In genomic region chr15:34810455-34811146, GRCh38 we compare ENCODE assay signal across 15 cellular contexts. TPM values are rescaled to one million over a fixed set of nuclear protein-coding genes. Genes with fewer than 3 reads are reported as not detected.
DNase-seq lines count a peak whose midpoint lies in the region; ATAC-seq and TF ChIP-seq lines count a peak whose summit lies in the region.
"Had no signal": no experiment of that assay in that cellular context is flagged by ENCODE, and none has a peak within 500 bp of the region (broad histone marks: within the 10 kb centered on the region; RNA-seq: fewer than 3 reads in every experiment).

No MANE protein-coding gene starts in this region.

- no peaks in the 10 kb centered on the region for H3K9me3 Mint-ChIP-seq in osteocyte (ENCODE audit: unreplicated experiment)

- peaks cover 10% of the 10 kb centered on the region for H3K27me3 Mint-ChIP-seq in osteocyte (ENCODE audit: unreplicated experiment)

- ATAC-seq in GM18867 (IDR thresholded peaks at IDR 0.05; ENCODE audit: unreplicated experiment): no peak
- ATAC-seq: T-helper 17 cell had no signal

- DNase-seq in EL: peak; percentile 98
- DNase-seq in NCI-H226: peak; percentile 81
- peak; percentile 84 for DNase-seq in dedifferentiated amniotic fluid mesenchymal stem cell (ENCODE audit: extremely low spot score)
- DNase-seq in osteocyte (ENCODE audit: extremely low spot score, unreplicated experiment): no peak
- no peak for DNase-seq in activated CD4-positive, alpha-beta T cell treated with anti-CD3 and anti-CD28 coated beads for 48 hours
- DNase-seq in NOMO-1 treated with dmso at 0.1 percent for 144 hours (lab: John Stamatoyannopoulos, UW; ENCODE audit: unreplicated experiment): no peak
- DNase-seq in cerebellar nuclear complex (lab: John Stamatoyannopoulos, UW): no peak
- DNase-seq: activated T-cell treated with anti-CD3 and anti-CD28 coated beads, Interleukin-2, amount 50 U/mL, for 1 hour; effector CD8-positive, alpha-beta T cell; NCI-H345; small intestine; T-helper 17 cell had no signal

- peak overlapping the region; percentile 84 for H3K27ac Mint-ChIP-seq in osteocyte (ENCODE audit: unreplicated experiment)
- H3K27ac Mint-ChIP-seq: T-helper 17 cell had no signal

- no peak overlapping the region for H3K4me3 Mint-ChIP-seq in osteocyte (ENCODE audit: unreplicated experiment)
- H3K4me3 Mint-ChIP-seq: T-helper 17 cell had no signal

- no peak for TF ChIP-seq CTCF in osteocyte (IDR thresholded peaks at IDR 0.05)

- peaks cover 28% of the 10 kb centered on the region for H3K4me1 Mint-ChIP-seq in osteocyte (ENCODE audit: unreplicated experiment)
- H3K4me1 Mint-ChIP-seq: T-helper 17 cell had no signal

- no peaks in the 10 kb centered on the region for H3K36me3 Mint-ChIP-seq in osteocyte (ENCODE audit: unreplicated experiment)

RNA-seq across cellular contexts. Expression of gene ACTC1, which starts 15.3 kb away (rescaled TPM):
- total RNA-seq in osteocyte: 3.8 and 4.0 TPM in 2 replicates
- total RNA-seq: G401, T-helper 17 cell had no signal

RNA-seq across cellular contexts. Expression of gene GJD2, which starts 55.8 kb away (rescaled TPM):
- not detected in 2 replicates for total RNA-seq in osteocyte
- total RNA-seq: lower leg skin, T-helper 17 cell had no signal

Comparison
In these comparisons a context has a peak if more than half of its experiments do, and no peak if none do; other contexts are left out.
1. DNase-seq: peak in EL (single experiment), NCI-H226 (single experiment) and dedifferentiated amniotic fluid mesenchymal stem cell (single experiment); none in osteocyte (single experiment), activated CD4-positive, alpha-beta T cell treated with anti-CD3 and anti-CD28 coated beads for 48 hours (single experiment), NOMO-1 treated with dmso at 0.1 percent for 144 hours (single experiment) and cerebellar nuclear complex (0 of 2).